1 cellular context compared by ENCODE assay signal in genomic region chr1:168485048-168485447, GRCh38.
TF ChIP-seq lines count a peak whose summit lies in the region.

No MANE protein-coding gene starts in this region.

TF ChIP-seq in IMR-90, 13 proteins besides CTCF, POLR2A, EP300 and RAD21 (continued from another document):
- TF ChIP-seq USF2 (IDR thresholded peaks at IDR 0.05; ENCODE audit: low read depth, low read length), result no peak
- TF ChIP-seq RFX5 (IDR thresholded peaks at IDR 0.05; ENCODE audit: low read depth, low read length), result no peak
